Comparison of ENCODE assay signal across 18 cellular contexts in the genomic region with DNA sequence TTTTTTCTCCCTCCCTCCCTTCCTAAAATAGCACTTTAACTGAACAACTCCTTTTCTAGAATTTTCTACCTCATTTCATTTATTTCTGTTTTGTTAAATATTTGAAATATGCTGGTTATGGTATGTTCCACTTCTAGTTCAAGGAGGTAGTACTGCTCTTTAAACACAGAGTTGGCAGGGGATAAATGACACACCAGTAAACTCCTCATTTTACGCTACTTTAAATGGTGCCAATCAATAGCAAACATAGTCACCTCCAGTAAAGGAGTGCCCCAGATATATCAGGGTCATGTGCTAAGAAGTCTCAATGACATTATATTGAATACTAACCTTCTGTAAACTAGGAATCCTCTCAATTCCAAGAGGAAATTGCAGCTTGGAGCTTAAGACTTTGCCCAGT. TPM values are rescaled to one million over a fixed set of nuclear protein-coding genes. Genes with fewer than 3 reads are reported as not detected.
DNase-seq lines count a peak whose midpoint lies in the region; TF ChIP-seq lines count a peak whose summit lies in the region.
"Had no signal": no experiment of that assay in that cellular context is flagged by ENCODE, and none has a peak within 500 bp of the region (broad histone marks: within the 10 kb centered on the region; RNA-seq: fewer than 3 reads in every experiment).

No MANE protein-coding gene starts in this region.

- H3K9ac ChIP-seq in SK-N-MC (ENCODE audit: insufficient read length): no peak overlapping the region

- peaks cover 28% of the 10 kb centered on the region for H3K36me3 Mint-ChIP-seq in nephron (ENCODE audit: low read depth)
- H3K36me3 Mint-ChIP-seq: CD14-positive monocyte had no signal

- no peak for TF ChIP-seq CTCF in hepatocyte (IDR thresholded peaks at IDR 0.05; ENCODE audit: poor library complexity)
- TF ChIP-seq CTCF in nephron (IDR thresholded peaks at IDR 0.05; ENCODE audit: unreplicated experiment in 3 of 3): no peak
- no peak for TF ChIP-seq CTCF in transverse colon (IDR thresholded peaks at IDR 0.05)
- TF ChIP-seq CTCF in GM13977 (IDR thresholded peaks at IDR 0.05; ENCODE audit: extremely low read depth, insufficient read depth, missing control alignments): no peak

- H3K27me3 ChIP-seq in hepatocyte (no peaks in the 10 kb centered on the region), transverse colon (no peaks in the 10 kb centered on the region)
- no peaks in the 10 kb centered on the region for H3K27me3 ChIP-seq in effector memory CD4-positive, alpha-beta T cell (replicated peaks; ENCODE audit: control insufficient read depth, insufficient read depth, low read length, poor library complexity, severe bottlenecking)
- H3K27me3 ChIP-seq: SJCRH30 had no signal

- intact Hi-C loops in transverse colon (cut with DNase I; ENCODE audit: low total_unique reads): no loop called here

- in situ Hi-C loops in transverse colon (cut with MboI; ENCODE audit: low pct_ligation_motif_present in 1 of 4, low pct_unique_long_range_greater_than_20kb in 1 of 4, low sequenced_read_pairs in 3 of 4): no loop called here
- in situ Hi-C loops in GM13977 (cut with MboI; ENCODE audit: low pct_unique_long_range_greater_than_20kb, low sequenced_read_pairs, unreplicated experiment): no loop called here

- H3K27me3 Mint-ChIP-seq in nephron (ENCODE audit: low read depth): peaks cover 5% of the 10 kb centered on the region

- TF ChIP-seq POLR2A in transverse colon (IDR thresholded peaks at IDR 0.05): no peak

- peaks cover 47% of the 10 kb centered on the region for H3K4me1 ChIP-seq in hepatocyte (ENCODE audit: insufficient read depth)
- peaks cover 0 to 47% (median 31%) of the 10 kb centered on the region in 4 donors for H3K4me1 ChIP-seq in transverse colon
- no peaks in the 10 kb centered on the region for H3K4me1 ChIP-seq in effector memory CD4-positive, alpha-beta T cell (ENCODE audit: control insufficient read depth, insufficient read depth, low read length, poor library complexity, severe bottlenecking)

- H3K27ac ChIP-seq in SK-N-MC (peak overlapping the region; percentile 45; the same call in 1 of the 2 replicates), hepatocyte (peak overlapping the region; percentile 52), transverse colon (peak overlapping the region; percentile 67 to 80 (median 71))
- H3K27ac ChIP-seq in effector memory CD4-positive, alpha-beta T cell (ENCODE audit: insufficient read depth, low read length, poor library complexity, severe bottlenecking): no peak overlapping the region
- H3K27ac ChIP-seq: SJCRH30 had no signal

- no peak for TF ChIP-seq EP300 in transverse colon (IDR thresholded peaks at IDR 0.05; ENCODE audit: low read depth)

- H3K4me2 ChIP-seq in hepatocyte: no peak overlapping the region

- peaks cover 47% of the 10 kb centered on the region for H3K4me1 Mint-ChIP-seq in nephron
- H3K4me1 Mint-ChIP-seq: CD14-positive monocyte had no signal

- H4K20me1 ChIP-seq in hepatocyte (ENCODE audit: insufficient read depth, poor library complexity, severe bottlenecking): peaks cover 10% of the 10 kb centered on the region

- peak overlapping the region in 2 of 3 experiments; percentile 10 for H3K27ac Mint-ChIP-seq in nephron
- H3K27ac Mint-ChIP-seq: CD14-positive monocyte had no signal

- H3K79me2 ChIP-seq in hepatocyte: peaks cover 83% of the 10 kb centered on the region

- no peak overlapping the region for H3K4me3 ChIP-seq in SK-N-MC
- no peak overlapping the region for H3K4me3 ChIP-seq in hepatocyte
- no peak overlapping the region for H3K4me3 ChIP-seq in transverse colon
- H3K4me3 ChIP-seq in effector memory CD4-positive, alpha-beta T cell (ENCODE audit: insufficient read depth, low read depth, low read length, poor library complexity, severe bottlenecking): no peak overlapping the region
- H3K4me3 ChIP-seq: SJCRH30 had no signal

- H3K9me3 Mint-ChIP-seq in nephron: peaks cover 12% of the 10 kb centered on the region

- H3K9me3 ChIP-seq in SK-N-MC (ENCODE audit: low read depth, low read length) (peaks cover 13% of the 10 kb centered on the region; the same call in 1 of the 2 replicates), hepatocyte (ENCODE audit: low read depth) (no peaks in the 10 kb centered on the region), transverse colon (no peaks in the 10 kb centered on the region)
- H3K9me3 ChIP-seq in effector memory CD4-positive, alpha-beta T cell (ENCODE audit: control insufficient read depth, low read length): no peaks in the 10 kb centered on the region
- H3K9me3 ChIP-seq: SJCRH30 had no signal

- H3K36me3 ChIP-seq in SK-N-MC (ENCODE audit: insufficient read depth, low read length): peaks cover 83% of the 10 kb centered on the region
- no peaks in the 10 kb centered on the region for H3K36me3 ChIP-seq in hepatocyte (replicated peaks; ENCODE audit: insufficient read depth, low read depth)
- H3K36me3 ChIP-seq in transverse colon: no peaks in the 10 kb centered on the region
- H3K36me3 ChIP-seq in effector memory CD4-positive, alpha-beta T cell (ENCODE audit: control insufficient read depth, insufficient read depth, low read length): no peaks in the 10 kb centered on the region
- H3K36me3 ChIP-seq: SJCRH30 had no signal

- no peaks in the 10 kb centered on the region for H3K9me2 ChIP-seq in hepatocyte (replicated peaks; ENCODE audit: insufficient read depth)

- no peak overlapping the region for H3K4me3 Mint-ChIP-seq in nephron
- H3K4me3 Mint-ChIP-seq: CD14-positive monocyte had no signal

- DNase-seq in SK-N-MC (ENCODE audit: low read depth, low spot score): no peak
- no peak for DNase-seq in hepatocyte (ENCODE audit: low spot score)
- no peak for DNase-seq in transverse colon
- no peak for DNase-seq in GM13977 (ENCODE audit: low spot score)
- no peak for DNase-seq in effector memory CD4-positive, alpha-beta T cell
- no peak for DNase-seq in activated CD4-positive, alpha-beta T cell treated with anti-CD3 and anti-CD28 coated beads for 1 hour
- no peak for DNase-seq in NCI-H1436 (lab: John Stamatoyannopoulos, UW)
- DNase-seq: DMS79 treated with DMSO at 0.1 percent for 48 hours, H7, MM.1S, NCI-H1092 treated with DMSO at 0.1 percent for 48 hours, NCI-H1694, NCI-H2081 treated with DMSO at 0.1 percent for 48 hours, NCI-H510A, NCI-H82, SJCRH30 had no signal

- no peak overlapping the region for H2AFZ ChIP-seq in hepatocyte

- 83% methylated on average over 1 of the region's 1 CpG for WGBS in hepatocyte (ENCODE audit: low lambda C conversion rate, missing lambda C conversion rate)
- 50 to 56% methylated on average over 1 of the region's 1 CpG for WGBS in transverse colon (ENCODE audit: low coverage in 1 of 2), 2 donors

RNA-seq across cellular contexts. Expression of a gene that starts 56.9 kb away (rescaled TPM):
- total RNA-seq in hepatocyte (32.3 and 33.7 TPM in 2 replicates), transverse colon (100 to 1,000 TPM in 1 of 4 donors, 10 to 100 TPM in 3; 51.6 to 190 (median 72.9) TPM)
- polyA plus RNA-seq in hepatocyte: 52.4 and 53.2 TPM in 2 replicates
